Comparison of ENCODE assay signal across 20 cellular contexts in genomic region chr6:39777661-39778060, GRCh38. TPM values are rescaled to one million over a fixed set of nuclear protein-coding genes. Genes with fewer than 3 reads are reported as not detected.
A peak's percentile ranks its signal among the peaks of the same experiment; 100 is the strongest.
DNase-seq lines count a peak whose midpoint lies in the region; ATAC-seq and TF ChIP-seq lines count a peak whose summit lies in the region.
"Had no signal": no experiment of that assay in that cellular context is flagged by ENCODE, and none has a peak within 500 bp of the region (broad histone marks: within the 10 kb centered on the region; RNA-seq: fewer than 3 reads in every experiment).

No MANE protein-coding gene starts in this region.

- DNase-seq in right cardiac atrium (peak in 2 of 3 donors; percentile 60 to 69), trophoblast cell (no peak), tibial artery (peak in 1 of 2 donors; percentile 84), GF-D8 (lab: John Stamatoyannopoulos, UW) (no peak), NCI-H226 (no peak)
- DNase-seq: activated CD8-positive, alpha-beta T cell treated with anti-CD3 and anti-CD28 coated beads for 36 hours; activated naive CD4-positive, alpha-beta T cell treated with anti-CD3 and anti-CD28 coated beads, Interleukin-2, amount 10 ng/mL, durations not matched to agents 7 days and 5 days; activated T-cell treated with anti-CD3 and anti-CD28 coated beads, Interleukin-2, amount 50 U/mL, for 24 hours; CD4-positive, alpha-beta memory T cell; MG63; NCI-H1436 treated with DMSO at 0.1 percent for 48 hours; stimulated activated CD4-positive, alpha-beta T cell treated with anti-CD3 and anti-CD28 coated beads, Interleukin-4, amount 100 ng/mL, for 1 hour had no signal

- H3K27me3 ChIP-seq in right cardiac atrium (ENCODE audit: control insufficient read depth, insufficient read depth) (no peaks in the 10 kb centered on the region), trophoblast cell (ENCODE audit: insufficient read depth, low read length) (no peaks in the 10 kb centered on the region), tibial artery (no peaks in the 10 kb centered on the region)
- H3K27me3 ChIP-seq: MG63 had no signal

- H3K36me3 ChIP-seq in trophoblast cell (ENCODE audit: control insufficient read depth in 1 of 2, insufficient read depth in 2 of 2, low read length in 2 of 2) (no peaks in the 10 kb centered on the region), tibial artery (no peaks in the 10 kb centered on the region)
- H3K36me3 ChIP-seq: MG63 had no signal

- H3K4me3 ChIP-seq in right cardiac atrium (ENCODE audit: low read length) (no peak overlapping the region), trophoblast cell (ENCODE audit: low read depth, low read length) (no peak overlapping the region), tibial artery (no peak overlapping the region)
- H3K4me3 ChIP-seq: MG63, skin epidermis had no signal

- peak overlapping the region; percentile 6 for H2BK120ac ChIP-seq in trophoblast cell (ENCODE audit: insufficient read depth, low read length, poor library complexity)

- H2AFZ ChIP-seq in trophoblast cell (ENCODE audit: insufficient read depth, low read length, poor library complexity), result no peak overlapping the region

- 59% methylated on average over 4 of the region's 4 CpGs for WGBS in right cardiac atrium
- no CpG with 5 or more reads among the region's 4 CpGs for WGBS in trophoblast cell (ENCODE audit: extremely low coverage, insufficient coverage, insufficient read length)

- no peak overlapping the region for H3K9ac ChIP-seq in trophoblast cell (ENCODE audit: low read length)

- H4K91ac ChIP-seq in trophoblast cell (ENCODE audit: low read depth, low read length), result peak overlapping the region; percentile 56

- intact Hi-C loops in right cardiac atrium (cut with DNase I), result no loop called here
- intact Hi-C loops in tibial artery (cut with DNase I; ENCODE audit: low total_unique reads), result loop anchor here (10.0 kb wide), 1 partner anchor 53 kb away; the partner anchor contains the start of gene KIF6

- no peak overlapping the region for H3K18ac ChIP-seq in trophoblast cell (ENCODE audit: low read length)

- no peak overlapping the region for H3K4me2 ChIP-seq in trophoblast cell (ENCODE audit: low read length)

- H3K9me3 ChIP-seq in right cardiac atrium (ENCODE audit: control insufficient read depth, low read length) (no peaks in the 10 kb centered on the region), trophoblast cell (ENCODE audit: insufficient read depth, low read depth, low read length) (peaks cover 1% of the 10 kb centered on the region), tibial artery (no peaks in the 10 kb centered on the region)
- H3K9me3 ChIP-seq: MG63 had no signal

- no peaks in the 10 kb centered on the region for H3K79me2 ChIP-seq in trophoblast cell (ENCODE audit: control insufficient read depth, insufficient read depth, low read length, poor library complexity)

- H3K4me1 ChIP-seq in right cardiac atrium (ENCODE audit: control insufficient read depth, insufficient read depth, low read length) (peaks cover 4% of the 10 kb centered on the region), trophoblast cell (ENCODE audit: control insufficient read depth in 1 of 2, insufficient read depth in 2 of 2, low read length in 2 of 2) (peaks cover 14 to 25% of the 10 kb centered on the region in 2 experiments), tibial artery (peaks cover 0 to 48% (median 33%) of the 10 kb centered on the region in 4 donors)

- H4K8ac ChIP-seq in trophoblast cell (ENCODE audit: low read depth, low read length), result peak overlapping the region; percentile 11

- no peak for TF ChIP-seq CTCF in tibial artery (IDR thresholded peaks at IDR 0.05)

- H2AK5ac ChIP-seq in trophoblast cell (ENCODE audit: low read length), result no peak overlapping the region

- peak overlapping the region; percentile 25 for H3K27ac ChIP-seq in cingulate gyrus (ENCODE audit: low read depth, low read length)
- H3K27ac ChIP-seq in right cardiac atrium (ENCODE audit: low read length), result no peak overlapping the region
- peak overlapping the region; percentile 24 for H3K27ac ChIP-seq in trophoblast cell (ENCODE audit: low read depth, low read length)
- H3K27ac ChIP-seq in tibial artery, result peak overlapping the region; percentile 56 to 67
- H3K27ac ChIP-seq: HL-60 had no signal

- H3K14ac ChIP-seq in trophoblast cell (ENCODE audit: low read length), result no peak overlapping the region

- no peak overlapping the region for H3K4ac ChIP-seq in trophoblast cell (ENCODE audit: low read depth, low read length)

- peak overlapping the region; percentile 12 for H2BK12ac ChIP-seq in trophoblast cell (ENCODE audit: low read length)

- H2BK5ac ChIP-seq in trophoblast cell (ENCODE audit: low read depth, low read length, poor library complexity), result no peak overlapping the region

- H3K23ac ChIP-seq in trophoblast cell (ENCODE audit: low read length), result no peak overlapping the region

- ATAC-seq in right cardiac atrium (peak; percentile 37 to 39), GM18511 (IDR thresholded peaks at IDR 0.05; ENCODE audit: unreplicated experiment) (no peak), esophagus mucosa (no peak)
- ATAC-seq: activated CD8-positive, alpha-beta T cell treated with anti-CD3 and anti-CD28 coated beads for 36 hours; HCT116 had no signal

- no peak overlapping the region for H4K12ac ChIP-seq in trophoblast cell (ENCODE audit: low read depth, low read length)

- H3K79me1 ChIP-seq in trophoblast cell (ENCODE audit: low read length), result peaks cover 9% of the 10 kb centered on the region

RNA-seq across cellular contexts. Expression of gene DAAM2, which starts 14.5 kb away (rescaled TPM):
- total RNA-seq in right cardiac atrium, result 10 to 100 TPM in 2 of 4 donors, 1 to 10 TPM in 2; 7.2 to 11.5 (median 9.2) TPM
- 9.9 TPM for polyA plus RNA-seq in right cardiac atrium
- 8.4 and 9.1 TPM in 2 replicates for polyA plus RNA-seq in trophoblast cell (2013)
- 2.3 TPM for total RNA-seq in esophagus mucosa
- total RNA-seq: activated CD8-positive, alpha-beta T cell treated with anti-CD3 and anti-CD28 coated beads for 36 hours; CD4-positive, alpha-beta memory T cell; T-helper 2 cell treated with Interferon-gamma antibody and Interleukin-4, amounts not matched to agents 100 ng/mL and 5 ng/mL, for 36 hours had no signal
- polyA plus RNA-seq: CD4-positive, alpha-beta memory T cell; IgD-negative memory B cell had no signal

RNA-seq across cellular contexts. Expression of gene KIF6, which starts 52.5 kb away (rescaled TPM):
- total RNA-seq in right cardiac atrium (1 to 10 TPM in 1 of 4 donors, under 1 TPM in 3; 0.25 to 1.4 (median 0.43) TPM), esophagus mucosa (0.24 TPM)
- 0.43 TPM for polyA plus RNA-seq in right cardiac atrium
- 0.37 and 0.45 TPM in 2 replicates for polyA plus RNA-seq in trophoblast cell (2013)
- total RNA-seq: CD4-positive, alpha-beta memory T cell had no signal
- polyA plus RNA-seq: CD4-positive, alpha-beta memory T cell; IgD-negative memory B cell had no signal

Comparison
In these comparisons a context has a peak if more than half of its experiments do, and no peak if none do; other contexts are left out.
1. ATAC-seq: peak in right cardiac atrium (2 of 2); none in GM18511 (single experiment) and esophagus mucosa (single experiment).
2. DNase-seq: peak in right cardiac atrium (2 of 3); none in trophoblast cell (0 of 2), GF-D8 (single experiment) and NCI-H226 (single experiment).